10 cellular contexts compared by ENCODE assay signal in the genomic region with DNA sequence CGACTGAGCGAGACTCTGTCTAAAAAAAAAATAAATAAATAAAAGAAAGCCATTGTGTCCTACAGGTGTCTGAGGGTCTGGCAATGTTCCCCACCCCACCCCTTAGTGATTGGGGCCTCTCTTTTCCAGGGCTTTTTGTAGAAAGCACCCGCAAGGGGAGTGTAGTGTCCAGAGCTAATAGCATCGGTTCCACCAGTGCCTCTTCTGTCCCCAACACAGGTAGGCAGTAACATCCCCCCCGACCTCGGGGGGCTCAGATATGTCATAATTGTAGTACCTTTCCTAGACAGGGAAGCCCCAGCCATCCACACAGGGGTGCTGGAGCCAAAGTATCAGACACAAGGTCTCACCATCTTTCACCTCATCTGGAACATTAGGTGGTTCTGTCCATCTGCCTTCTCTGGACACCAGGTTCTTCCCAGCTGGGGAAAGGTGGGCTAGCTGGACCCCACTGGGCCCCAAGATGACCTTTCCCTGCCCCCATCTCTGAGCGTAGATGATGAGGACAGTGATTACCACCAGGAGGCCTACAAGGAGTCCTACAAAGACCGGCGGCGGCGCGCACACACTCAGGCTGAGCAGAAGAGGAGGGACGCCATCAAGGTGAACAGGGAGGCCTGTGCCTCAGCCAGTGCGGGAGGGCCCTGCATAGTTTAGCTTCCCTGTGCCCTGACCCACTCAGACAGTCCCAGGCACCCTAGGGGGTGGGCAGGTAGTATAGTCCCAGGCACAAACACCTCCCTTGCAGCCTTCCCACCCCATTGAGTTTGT. TPM values are rescaled to one million over a fixed set of nuclear protein-coding genes. Genes with fewer than 3 reads are reported as not detected.
A peak's percentile ranks its signal among the peaks of the same experiment; 100 is the strongest.
DNase-seq lines count a peak whose midpoint lies in the region; ATAC-seq and TF ChIP-seq lines count a peak whose summit lies in the region.
"Had no signal": no experiment of that assay in that cellular context is flagged by ENCODE, and none has a peak within 500 bp of the region (broad histone marks: within the 10 kb centered on the region; RNA-seq: fewer than 3 reads in every experiment).

No MANE protein-coding gene starts in this region.

- CTCF ChIA-PET in activated CD4-positive, alpha-beta T cell treated with anti-CD3 and anti-CD28 coated beads for 36 hours (lab: Charles Lee), result interaction anchor here (0.5 to 4.9 kb wide), 3 partner anchors 9 to 355 kb away, joined by 3 to 29 read pairs (median 4); a partner anchor contains a TSS

- no peak for TF ChIP-seq CTCF in right atrium auricular region (IDR thresholded peaks at IDR 0.05)
- no peak for TF ChIP-seq CTCF in spleen (IDR thresholded peaks at IDR 0.05 in 8 of 11, conservative IDR thresholded peaks at IDR 0.05 in 3 of 11)

- peaks cover 28% of the 10 kb centered on the region for H3K4me1 Mint-ChIP-seq in activated CD4-positive, alpha-beta T cell treated with anti-CD3 and anti-CD28 coated beads for 36 hours
- peaks cover 23% of the 10 kb centered on the region for H3K4me1 Mint-ChIP-seq in T-helper 17 cell

- H3K27me3 ChIP-seq in right atrium auricular region (no peaks in the 10 kb centered on the region), spleen (replicated peaks in 1 of 7) (no peaks in the 10 kb centered on the region)

- H3K27ac Mint-ChIP-seq in activated CD4-positive, alpha-beta T cell treated with anti-CD3 and anti-CD28 coated beads for 36 hours, result peak overlapping the region; percentile 47
- H3K27ac Mint-ChIP-seq in T-helper 17 cell, result peak overlapping the region; percentile 93

- peak overlapping the region; percentile 96 for H3K4me3 Mint-ChIP-seq in activated CD4-positive, alpha-beta T cell treated with anti-CD3 and anti-CD28 coated beads for 36 hours
- H3K4me3 Mint-ChIP-seq in T-helper 17 cell, result peak overlapping the region; percentile 47

- no peaks in the 10 kb centered on the region for H3K27me3 Mint-ChIP-seq in activated CD4-positive, alpha-beta T cell treated with anti-CD3 and anti-CD28 coated beads for 36 hours
- H3K27me3 Mint-ChIP-seq in T-helper 17 cell, result no peaks in the 10 kb centered on the region

- no peak overlapping the region for H3K4me3 ChIP-seq in right atrium auricular region
- peak overlapping the region in 4 of 8 donors; percentile 85 to 92 (median 90) for H3K4me3 ChIP-seq in spleen

- no peak for DNase-seq in activated CD4-positive, alpha-beta T cell treated with anti-CD3 and anti-CD28 coated beads for 36 hours
- no peak for DNase-seq in activated CD4-positive, alpha-beta T cell treated with anti-CD3 and anti-CD28 coated beads, Interleukin-2, amount 50 U/mL, for 4 hours
- DNase-seq in T-helper 17 cell, result no peak
- DNase-seq in right atrium auricular region (ENCODE audit: low spot score), result no peak
- no peak for DNase-seq in spleen
- no peak for DNase-seq in COLO829 (ENCODE audit: low spot score)
- no peak for DNase-seq in G401 (ENCODE audit: low spot score)
- DNase-seq in SK-N-DZ (ENCODE audit: low spot score), result no peak
- DNase-seq: NCI-H69; stimulated activated CD4-positive, alpha-beta T cell treated with anti-CD3 and anti-CD28 coated beads, Interleukin-1b, Interleukin-23, amount 100 ng/mL, for 48 hours had no signal

- ATAC-seq in activated CD4-positive, alpha-beta T cell treated with anti-CD3 and anti-CD28 coated beads for 36 hours, result no peak
- no peak for ATAC-seq in T-helper 17 cell

- H3K36me3 ChIP-seq in right atrium auricular region (peaks cover 71% of the 10 kb centered on the region), spleen (peaks cover 0 to 86% (median 73%) of the 10 kb centered on the region in 6 donors)

- no peak for TF ChIP-seq POLR2A in spleen (IDR thresholded peaks at IDR 0.05)

- peaks cover 61% of the 10 kb centered on the region for H3K36me3 Mint-ChIP-seq in activated CD4-positive, alpha-beta T cell treated with anti-CD3 and anti-CD28 coated beads for 36 hours (ENCODE audit: low read depth)
- peaks cover 2% of the 10 kb centered on the region for H3K36me3 Mint-ChIP-seq in T-helper 17 cell (ENCODE audit: low read depth)

- H3K9me3 ChIP-seq in T-helper 17 cell (ENCODE audit: control insufficient read depth, low read length, poor library complexity, severe bottlenecking) (no peaks in the 10 kb centered on the region), right atrium auricular region (no peaks in the 10 kb centered on the region), spleen (no peaks in the 10 kb centered on the region)

- POLR2A ChIA-PET in activated CD4-positive, alpha-beta T cell treated with anti-CD3 and anti-CD28 coated beads for 36 hours (lab: Charles Lee), result no interaction called here

- intact Hi-C loops in activated CD4-positive, alpha-beta T cell treated with anti-CD3 and anti-CD28 coated beads for 36 hours (cut with DNase I, micrococcal nuclease), result loop anchor here in 1 of 2 experiments (10.0 kb wide), 1 partner anchor 606 kb away; a partner anchor contains a TSS
- intact Hi-C loops in spleen (cut with DNase I; ENCODE audit: low total_unique reads), result no loop called here

- H3K27ac ChIP-seq in right atrium auricular region, result peak overlapping the region; percentile 96 to 98
- H3K27ac ChIP-seq in spleen, result peak overlapping the region in 6 of 8 donors; percentile 90 to 98 (median 96)

- no peaks in the 10 kb centered on the region for H3K9me3 Mint-ChIP-seq in activated CD4-positive, alpha-beta T cell treated with anti-CD3 and anti-CD28 coated beads for 36 hours (ENCODE audit: low read depth)

- in situ Hi-C loops in G401 (cut with HindIII; ENCODE audit: low sequenced_read_pairs), result no loop called here

- H3K4me1 ChIP-seq in right atrium auricular region, result peaks cover 0 to 50% of the 10 kb centered on the region in 2 donors
- peaks cover 23 to 84% (median 53%) of the 10 kb centered on the region in 6 donors for H3K4me1 ChIP-seq in spleen

- 81 to 93% (median 86%) methylated on average over 11 to 14 of the region's 14 CpGs for WGBS in spleen, 5 donors

RNA-seq across cellular contexts. Expression of a gene that starts 1.6 kb away (rescaled TPM):
- total RNA-seq in activated CD4-positive, alpha-beta T cell treated with anti-CD3 and anti-CD28 coated beads for 36 hours, result 10 to 100 TPM; 38.7 to 40.7 TPM
- 10 to 100 TPM; 33.1 to 36.1 TPM for total RNA-seq in T-helper 17 cell
- total RNA-seq in right atrium auricular region, result 10 to 100 TPM; 40.1 to 63.6 TPM
- total RNA-seq in spleen, result 10 to 100 TPM; 43.0 to 64.4 (median 55.8) TPM
- polyA plus RNA-seq in spleen, result 10 to 100 TPM; 33.0 to 39.1 (median 33.2) TPM
- 14.1 and 44.7 TPM in 2 replicates for total RNA-seq in G401 (2014; rRNA removed; shearing (Covaris generic))
- polyA plus RNA-seq in SK-N-DZ (2014; cell fraction: cytosol; rRNA removed), result 26.7 and 32.4 TPM in 2 replicates
- 75.7 and 102 TPM in 2 replicates for polyA plus RNA-seq in SK-N-DZ (2014; cell fraction: nucleus; rRNA removed)

RNA-seq across cellular contexts. Expression of a gene that starts 6.6 kb away (rescaled TPM):
- total RNA-seq in activated CD4-positive, alpha-beta T cell treated with anti-CD3 and anti-CD28 coated beads for 36 hours, result 100 to 1,000 TPM in 1 of 2 experiments, 10 to 100 TPM in 1; 83.3 to 105 TPM
- total RNA-seq in T-helper 17 cell (10 to 100 TPM; 39.1 to 49.4 TPM), right atrium auricular region (10 to 100 TPM; 18.1 to 19.0 TPM), spleen (10 to 100 TPM; 32.5 to 68.6 (median 66.5) TPM)
- 100 to 1,000 TPM in 1 of 3 donors, 10 to 100 TPM in 2; 50.0 to 104 (median 80.6) TPM for polyA plus RNA-seq in spleen
- 11.9 and 19.2 TPM in 2 replicates for total RNA-seq in G401 (2014; rRNA removed; shearing (Covaris generic))
- polyA plus RNA-seq in SK-N-DZ (2014; cell fraction: cytosol; rRNA removed), result 33.3 and 40.2 TPM in 2 replicates
- polyA plus RNA-seq in SK-N-DZ (2014; cell fraction: nucleus; rRNA removed), result 89.3 TPM in 2 replicates

RNA-seq across cellular contexts. Expression of a gene that starts 9.0 kb away (rescaled TPM):
- total RNA-seq in activated CD4-positive, alpha-beta T cell treated with anti-CD3 and anti-CD28 coated beads for 36 hours, result 10 to 100 TPM; 27.0 to 28.9 TPM
- 1 to 10 TPM; 2.4 to 2.6 TPM for total RNA-seq in T-helper 17 cell
- 1 to 10 TPM; 1.2 to 1.6 TPM for total RNA-seq in right atrium auricular region
- 1 to 10 TPM; 1.9 to 5.6 (median 3.4) TPM for total RNA-seq in spleen
- polyA plus RNA-seq in spleen, result 1 to 10 TPM; 3.6 to 4.3 (median 4.0) TPM
- 6.2 and 14.9 TPM in 2 replicates for total RNA-seq in G401 (2014; rRNA removed; shearing (Covaris generic))
- polyA plus RNA-seq in SK-N-DZ (2014; cell fraction: cytosol; rRNA removed), result 49.3 and 53.6 TPM in 2 replicates
- 83.5 and 85.1 TPM in 2 replicates for polyA plus RNA-seq in SK-N-DZ (2014; cell fraction: nucleus; rRNA removed)

RNA-seq across cellular contexts. Expression of a gene that starts 15.8 kb away (rescaled TPM):
- under 1 TPM; 0.35 to 0.41 TPM for total RNA-seq in activated CD4-positive, alpha-beta T cell treated with anti-CD3 and anti-CD28 coated beads for 36 hours
- total RNA-seq in T-helper 17 cell (1 to 10 TPM in 1 of 2 donors, under 1 TPM in 1; 0.90 to 1.2 TPM), right atrium auricular region (under 1 TPM; 0.39 to 0.78 TPM), spleen (1 to 10 TPM in 2 of 7 donors, under 1 TPM in 5; 0.54 to 1.6 (median 0.79) TPM)
- polyA plus RNA-seq in spleen, result 1 to 10 TPM; 2.9 to 5.5 (median 3.5) TPM
- 3.5 and 4.4 TPM in 2 replicates for total RNA-seq in G401 (2014; rRNA removed; shearing (Covaris generic))
- 0.33 and 1.2 TPM in 2 replicates for polyA plus RNA-seq in SK-N-DZ (2014; cell fraction: cytosol; rRNA removed)
- 0.76 and 1.3 TPM in 2 replicates for polyA plus RNA-seq in SK-N-DZ (2014; cell fraction: nucleus; rRNA removed)

RNA-seq across cellular contexts. Expression of a gene that starts 32.5 kb away (rescaled TPM):
- total RNA-seq in activated CD4-positive, alpha-beta T cell treated with anti-CD3 and anti-CD28 coated beads for 36 hours, result 10 to 100 TPM in 1 of 2 experiments, 1 to 10 TPM in 1; 9.7 to 12.5 TPM
- total RNA-seq in T-helper 17 cell (10 to 100 TPM; 12.5 to 13.2 TPM), right atrium auricular region (10 to 100 TPM; 19.6 to 22.1 TPM), spleen (10 to 100 TPM; 32.5 to 61.0 (median 48.9) TPM)
- polyA plus RNA-seq in spleen, result 10 to 100 TPM; 27.3 to 55.2 (median 49.8) TPM
- total RNA-seq in G401 (2014; rRNA removed; shearing (Covaris generic)), result 49.3 and 83.0 TPM in 2 replicates
- 44.3 and 63.8 TPM in 2 replicates for polyA plus RNA-seq in SK-N-DZ (2014; cell fraction: cytosol; rRNA removed)
- 96.3 and 104 TPM in 2 replicates for polyA plus RNA-seq in SK-N-DZ (2014; cell fraction: nucleus; rRNA removed)
